In genomic region chr12:111942557-111942956, GRCh38 we compare ENCODE assay signal across 11 cellular contexts.
DNase-seq lines count a peak whose midpoint lies in the region; ATAC-seq, FAIRE-seq and TF ChIP-seq lines count a peak whose summit lies in the region.
"Had no signal": no experiment of that assay in that cellular context is flagged by ENCODE, and none has a peak within 500 bp of the region (broad histone marks: within the 10 kb centered on the region; RNA-seq: fewer than 3 reads in every experiment).

No MANE protein-coding gene starts in this region.

- dilution Hi-C loops in endothelial cell of umbilical vein (cut with MboI; ENCODE audit: extremely low pct_ligation_motif_present, low sequenced_read_pairs): no loop called here

- peak; percentile 19 for DNase-seq in activated T-cell treated with anti-CD3 and anti-CD28 coated beads for 4 hours
- DNase-seq in activated T-cell treated with anti-CD3 and anti-CD28 coated beads, Interleukin-2, amount 50 U/mL, for 4 hours: no peak
- DNase-seq in NCI-H69 (lab: John Stamatoyannopoulos, UW): peak; percentile 56
- peak; percentile 76 for DNase-seq in endothelial cell of umbilical vein (ENCODE audit: low read depth, low spot score)
- peak; percentile 53 for DNase-seq in skeletal muscle cell (ENCODE audit: low read depth)
- no peak for DNase-seq in NK-92 treated with Interleukin-12 subunit alpha and Interleukin-12 subunit beta, amount 100 ng/mL, for 24 hours (lab: John Stamatoyannopoulos, UW)
- no peak for DNase-seq in effector CD4-positive, alpha-beta T cell
- no peak for DNase-seq in stimulated activated naive CD4-positive, alpha-beta T cell (lab: John Stamatoyannopoulos, UW)
- DNase-seq: CD8-positive, alpha-beta T cell; effector CD8-positive, alpha-beta T cell had no signal

- no peaks in the 10 kb centered on the region for H3K36me3 ChIP-seq in endothelial cell of umbilical vein (ENCODE audit: control insufficient read depth in 2 of 2, extremely low read depth in 1 of 2, insufficient read depth in 2 of 2, low read length in 2 of 2)
- H3K36me3 ChIP-seq: thoracic aorta had no signal

- TF ChIP-seq CTCF in endothelial cell of umbilical vein (IDR thresholded peaks at IDR 0.05; ENCODE audit: extremely low read depth in 1 of 2, insufficient read depth in 1 of 2, low read depth in 1 of 2, low read length in 2 of 2): no peak

- no peaks in the 10 kb centered on the region for H3K36me3 Mint-ChIP-seq in activated T-cell treated with anti-CD3 and anti-CD28 coated beads, Interleukin-2, amount 50 U/mL, for 4 hours (ENCODE audit: insufficient read depth)

- peak overlapping the region; percentile 23 for H2AFZ ChIP-seq in endothelial cell of umbilical vein (ENCODE audit: low read depth, low read length)

- peak; percentile 82 for FAIRE-seq in endothelial cell of umbilical vein (lab: Jason Lieb, UNC)

- ATAC-seq in activated T-cell treated with anti-CD3 and anti-CD28 coated beads, Interleukin-2, amount 50 U/mL, for 4 hours: no peak
- ATAC-seq: CD8-positive, alpha-beta T cell had no signal

- H3K27me3 ChIP-seq in endothelial cell of umbilical vein (ENCODE audit: control insufficient read depth in 2 of 2, insufficient read depth in 2 of 2, low read length in 2 of 2): no peaks in the 10 kb centered on the region

- H3K27ac ChIP-seq in endothelial cell of umbilical vein (ENCODE audit: insufficient read depth, low read depth, low read length): no peak overlapping the region
- H3K27ac ChIP-seq: thoracic aorta had no signal

- H3K9me3 Mint-ChIP-seq in activated T-cell treated with anti-CD3 and anti-CD28 coated beads, Interleukin-2, amount 50 U/mL, for 4 hours: no peaks in the 10 kb centered on the region
- H3K9me3 Mint-ChIP-seq: CD8-positive, alpha-beta T cell had no signal

- intact Hi-C loops in endothelial cell of umbilical vein (cut with micrococcal nuclease): loop anchor here (10.0 kb wide), 2 partner anchors 142 to 232 kb away; no protein-coding TSS in a partner anchor

- peaks cover 2% of the 10 kb centered on the region for H3K4me1 ChIP-seq in endothelial cell of umbilical vein (ENCODE audit: control insufficient read depth, extremely low read depth, insufficient read depth, low read length)

- no peaks in the 10 kb centered on the region for H3K27me3 Mint-ChIP-seq in activated T-cell treated with anti-CD3 and anti-CD28 coated beads, Interleukin-2, amount 50 U/mL, for 4 hours (ENCODE audit: low read depth)

- no peak overlapping the region for H3K9ac ChIP-seq in endothelial cell of umbilical vein (replicated peaks; ENCODE audit: extremely low read depth, insufficient read depth, low read length)

- no peak for TF ChIP-seq POLR2A in endothelial cell of umbilical vein (IDR thresholded peaks at IDR 0.05; ENCODE audit: low read depth, low read length)

- no peaks in the 10 kb centered on the region for H3K79me2 ChIP-seq in endothelial cell of umbilical vein (ENCODE audit: control insufficient read depth, insufficient read depth, low read length)

- peaks cover 19% of the 10 kb centered on the region for H3K4me1 Mint-ChIP-seq in activated T-cell treated with anti-CD3 and anti-CD28 coated beads, Interleukin-2, amount 50 U/mL, for 4 hours (ENCODE audit: low read depth)

- H3K4me2 ChIP-seq in endothelial cell of umbilical vein (ENCODE audit: insufficient read depth, low read length): no peak overlapping the region

- H3K4me3 ChIP-seq in endothelial cell of umbilical vein (replicated peaks in 1 of 3; ENCODE audit: insufficient read depth in 1 of 3, low read depth in 1 of 3, low read length in 3 of 3) (no peak overlapping the region), skeletal muscle cell (ENCODE audit: low read depth, low read length) (no peak overlapping the region)
- H3K4me3 ChIP-seq: thoracic aorta had no signal

- POLR2A ChIA-PET in endothelial cell of umbilical vein (lab: Charles Lee): no interaction called here

- no peaks in the 10 kb centered on the region for H3K9me3 ChIP-seq in endothelial cell of umbilical vein (replicated peaks; ENCODE audit: control insufficient read depth, insufficient read depth, low read length)
- H3K9me3 ChIP-seq: thoracic aorta had no signal

- CTCF ChIA-PET in endothelial cell of umbilical vein (lab: Charles Lee): interaction anchor here (0.6 to 3.6 kb wide), 2 partner anchors 10 to 111 kb away, joined by 3 to 11 read pairs; no protein-coding TSS in a partner anchor

- BruUV-seq in endothelial cell of umbilical vein (replicated peaks; lab: Mats Ljungman, UMichigan): no TSS peak

- no peaks in the 10 kb centered on the region for H3K9me1 ChIP-seq in endothelial cell of umbilical vein (replicated peaks; ENCODE audit: control insufficient read depth, extremely low read depth, insufficient read depth, low read length)

- H3K4me3 Mint-ChIP-seq in activated T-cell treated with anti-CD3 and anti-CD28 coated beads, Interleukin-2, amount 50 U/mL, for 4 hours: no peak overlapping the region
- H3K4me3 Mint-ChIP-seq: CD8-positive, alpha-beta T cell had no signal

- H4K20me1 ChIP-seq in endothelial cell of umbilical vein (replicated peaks; ENCODE audit: control insufficient read depth, extremely low read depth, insufficient read depth, low read length): no peaks in the 10 kb centered on the region

TF ChIP-seq in endothelial cell of umbilical vein, 7 proteins besides CTCF, POLR2A, EP300 and RAD21:
- TF ChIP-seq FOS (IDR thresholded peaks at IDR 0.05; ENCODE audit: borderline replicate concordance, insufficient read depth, low read length): no peak
- no peak for TF ChIP-seq EZH2 (IDR thresholded peaks at IDR 0.05; ENCODE audit: borderline replicate concordance, low read depth, low read length, severe bottlenecking)
- TF ChIP-seq MYC (IDR thresholded peaks at IDR 0.05; ENCODE audit: low read depth, low read length): no peak
- TF ChIP-seq POLR2AphosphoS5 (IDR thresholded peaks at IDR 0.05; ENCODE audit: insufficient read depth, low read depth, low read length): no peak
- TF ChIP-seq GATA2 (IDR thresholded peaks at IDR 0.05; ENCODE audit: insufficient read depth, insufficient read length, low read depth, low read length): no peak
- TF ChIP-seq JUN (IDR thresholded peaks at IDR 0.05; ENCODE audit: borderline replicate concordance, insufficient read depth, insufficient read length, low read depth): no peak
- no peak for TF ChIP-seq MAX (IDR thresholded peaks at IDR 0.05; ENCODE audit: insufficient read depth, insufficient read length)

Comparison
In these comparisons a context has a peak if more than half of its experiments do, and no peak if none do; other contexts are left out.
1. DNase-seq: peak in activated T-cell treated with anti-CD3 and anti-CD28 coated beads for 4 hours (single experiment), NCI-H69 (single experiment), endothelial cell of umbilical vein (single experiment) and skeletal muscle cell (single experiment); none in activated T-cell treated with anti-CD3 and anti-CD28 coated beads, Interleukin-2, amount 50 U/mL, for 4 hours (single experiment), NK-92 treated with Interleukin-12 subunit alpha and Interleukin-12 subunit beta, amount 100 ng/mL, for 24 hours (single experiment), effector CD4-positive, alpha-beta T cell (single experiment) and stimulated activated naive CD4-positive, alpha-beta T cell (0 of 6).